ENCODE assay signal across 9 cellular contexts in genomic region chr3:118817748-118818165, GRCh38.
A peak's percentile ranks its signal among the peaks of the same experiment; 100 is the strongest.
DNase-seq lines count a peak whose midpoint lies in the region; ATAC-seq and TF ChIP-seq lines count a peak whose summit lies in the region.
"Had no signal": no experiment of that assay in that cellular context is flagged by ENCODE, and none has a peak within 500 bp of the region (broad histone marks: within the 10 kb centered on the region; RNA-seq: fewer than 3 reads in every experiment).

No MANE protein-coding gene starts in this region.

- H3K27ac Mint-ChIP-seq in progenitor cell of endocrine pancreas, result no peak overlapping the region
- H3K27ac Mint-ChIP-seq: activated naive CD8-positive, alpha-beta T cell treated with anti-CD3 and anti-CD28 coated beads, Interleukin-2, amount 10 ng/mL, durations not matched to agents 7 days and 5 days had no signal

- H3K4me1 ChIP-seq in gastroesophageal sphincter, result no peaks in the 10 kb centered on the region

- no peak overlapping the region for H3K4me3 Mint-ChIP-seq in progenitor cell of endocrine pancreas (ENCODE audit: low read depth)
- H3K4me3 Mint-ChIP-seq: activated naive CD8-positive, alpha-beta T cell treated with anti-CD3 and anti-CD28 coated beads, Interleukin-2, amount 10 ng/mL, durations not matched to agents 7 days and 5 days had no signal

- H3K27me3 ChIP-seq in gastroesophageal sphincter, result no peaks in the 10 kb centered on the region

- H3K4me1 Mint-ChIP-seq in progenitor cell of endocrine pancreas (ENCODE audit: low read depth), result peaks cover 1% of the 10 kb centered on the region

- no peak for TF ChIP-seq EP300 in gastroesophageal sphincter (IDR thresholded peaks at IDR 0.05)

- H3K36me3 Mint-ChIP-seq in progenitor cell of endocrine pancreas (ENCODE audit: insufficient read depth), result no peaks in the 10 kb centered on the region
- H3K36me3 Mint-ChIP-seq: activated naive CD8-positive, alpha-beta T cell treated with anti-CD3 and anti-CD28 coated beads, Interleukin-2, amount 10 ng/mL, durations not matched to agents 7 days and 5 days had no signal

- no peaks in the 10 kb centered on the region for H3K36me3 ChIP-seq in gastroesophageal sphincter

- H3K4me3 ChIP-seq in gastroesophageal sphincter, result no peak overlapping the region

- H3K9me3 Mint-ChIP-seq in progenitor cell of endocrine pancreas (ENCODE audit: low read depth), result no peaks in the 10 kb centered on the region
- H3K9me3 Mint-ChIP-seq: activated naive CD8-positive, alpha-beta T cell treated with anti-CD3 and anti-CD28 coated beads, Interleukin-2, amount 10 ng/mL, durations not matched to agents 7 days and 5 days had no signal

- peak; percentile 90 for ATAC-seq in GM19455 (IDR thresholded peaks at IDR 0.05; ENCODE audit: unreplicated experiment)
- ATAC-seq in HG03457 (IDR thresholded peaks at IDR 0.05; ENCODE audit: unreplicated experiment), result peak; percentile 59
- ATAC-seq in gastroesophageal sphincter, result no peak

- 21 to 25% methylated on average over 5 of the region's 5 CpGs for WGBS in gastroesophageal sphincter (ENCODE audit: low coverage in 1 of 2), 2 donors

- TF ChIP-seq POLR2A in gastroesophageal sphincter (IDR thresholded peaks at IDR 0.05), result no peak

- H3K9me3 ChIP-seq in gastroesophageal sphincter, result no peaks in the 10 kb centered on the region

- no peak overlapping the region for H3K27ac ChIP-seq in gastroesophageal sphincter

- TF ChIP-seq CTCF in gastroesophageal sphincter (IDR thresholded peaks at IDR 0.05) (peak; percentile 44 to 67 (median 54)), progenitor cell of endocrine pancreas (IDR thresholded peaks at IDR 0.05; ENCODE audit: unreplicated experiment) (peak; percentile 93)

- DNase-seq in DMS79 treated with DMSO at 0.1 percent for 48 hours (lab: John Stamatoyannopoulos, UW), result peak; percentile 77
- DNase-seq in NCI-H345 treated with DMSO at 0.1 percent for 48 hours (lab: John Stamatoyannopoulos, UW; ENCODE audit: unreplicated experiment), result peak; percentile 34
- DNase-seq in activated CD4-positive, alpha-beta T cell treated with anti-CD3 and anti-CD28 coated beads, Interleukin-2, amount 50 U/mL, for 48 hours, result peak; percentile 29 to 43
- DNase-seq in progenitor cell of endocrine pancreas (ENCODE audit: low spot score, unreplicated experiment), result peak; percentile 21
- no peak for DNase-seq in activated effector memory CD4-positive, alpha-beta T cell treated with Interleukin-2 at 50 U/mL for 16 hours
- DNase-seq: activated naive CD8-positive, alpha-beta T cell treated with anti-CD3 and anti-CD28 coated beads, Interleukin-2, amount 10 ng/mL, durations not matched to agents 7 days and 5 days had no signal

- no peaks in the 10 kb centered on the region for H3K27me3 Mint-ChIP-seq in progenitor cell of endocrine pancreas
